1 cellular context compared by ENCODE assay signal in the genomic region with DNA sequence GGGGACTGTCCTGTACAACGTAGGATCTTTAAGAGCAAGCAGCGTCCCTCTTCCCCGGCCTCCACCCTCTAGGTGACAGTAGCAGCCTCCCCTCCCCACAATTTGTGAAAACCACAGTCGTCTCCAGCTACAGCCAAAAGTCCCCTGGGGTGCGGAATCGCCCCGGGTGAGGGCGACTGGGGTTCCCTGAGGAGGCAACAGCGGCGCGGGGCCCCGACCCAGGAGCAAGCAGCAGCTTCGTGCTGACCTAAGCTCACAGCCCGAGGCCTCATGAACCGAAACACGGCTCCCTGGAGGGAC.
TF ChIP-seq lines count a peak whose summit lies in the region.

No MANE protein-coding gene starts in this region.

TF ChIP-seq in GM23338, 12 proteins besides CTCF, POLR2A, EP300 and RAD21 (continued from another document):
- TF ChIP-seq, protein P1, sequence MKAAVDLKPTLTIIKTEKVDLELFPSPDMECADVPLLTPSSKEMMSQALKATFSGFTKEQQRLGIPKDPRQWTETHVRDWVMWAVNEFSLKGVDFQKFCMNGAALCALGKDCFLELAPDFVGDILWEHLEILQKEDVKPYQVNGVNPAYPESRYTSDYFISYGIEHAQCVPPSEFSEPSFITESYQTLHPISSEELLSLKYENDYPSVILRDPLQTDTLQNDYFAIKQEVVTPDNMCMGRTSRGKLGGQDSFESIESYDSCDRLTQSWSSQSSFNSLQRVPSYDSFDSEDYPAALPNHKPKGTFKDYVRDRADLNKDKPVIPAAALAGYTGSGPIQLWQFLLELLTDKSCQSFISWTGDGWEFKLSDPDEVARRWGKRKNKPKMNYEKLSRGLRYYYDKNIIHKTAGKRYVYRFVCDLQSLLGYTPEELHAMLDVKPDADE (IDR thresholded peaks at IDR 0.05) = no peak
- no peak for TF ChIP-seq STAT1 (IDR thresholded peaks at IDR 0.05; ENCODE audit: unreplicated experiment)
- TF ChIP-seq ZNF114 (CRISPR knock-in tag; IDR thresholded peaks at IDR 0.05) = no peak
- TF ChIP-seq, protein P2, sequence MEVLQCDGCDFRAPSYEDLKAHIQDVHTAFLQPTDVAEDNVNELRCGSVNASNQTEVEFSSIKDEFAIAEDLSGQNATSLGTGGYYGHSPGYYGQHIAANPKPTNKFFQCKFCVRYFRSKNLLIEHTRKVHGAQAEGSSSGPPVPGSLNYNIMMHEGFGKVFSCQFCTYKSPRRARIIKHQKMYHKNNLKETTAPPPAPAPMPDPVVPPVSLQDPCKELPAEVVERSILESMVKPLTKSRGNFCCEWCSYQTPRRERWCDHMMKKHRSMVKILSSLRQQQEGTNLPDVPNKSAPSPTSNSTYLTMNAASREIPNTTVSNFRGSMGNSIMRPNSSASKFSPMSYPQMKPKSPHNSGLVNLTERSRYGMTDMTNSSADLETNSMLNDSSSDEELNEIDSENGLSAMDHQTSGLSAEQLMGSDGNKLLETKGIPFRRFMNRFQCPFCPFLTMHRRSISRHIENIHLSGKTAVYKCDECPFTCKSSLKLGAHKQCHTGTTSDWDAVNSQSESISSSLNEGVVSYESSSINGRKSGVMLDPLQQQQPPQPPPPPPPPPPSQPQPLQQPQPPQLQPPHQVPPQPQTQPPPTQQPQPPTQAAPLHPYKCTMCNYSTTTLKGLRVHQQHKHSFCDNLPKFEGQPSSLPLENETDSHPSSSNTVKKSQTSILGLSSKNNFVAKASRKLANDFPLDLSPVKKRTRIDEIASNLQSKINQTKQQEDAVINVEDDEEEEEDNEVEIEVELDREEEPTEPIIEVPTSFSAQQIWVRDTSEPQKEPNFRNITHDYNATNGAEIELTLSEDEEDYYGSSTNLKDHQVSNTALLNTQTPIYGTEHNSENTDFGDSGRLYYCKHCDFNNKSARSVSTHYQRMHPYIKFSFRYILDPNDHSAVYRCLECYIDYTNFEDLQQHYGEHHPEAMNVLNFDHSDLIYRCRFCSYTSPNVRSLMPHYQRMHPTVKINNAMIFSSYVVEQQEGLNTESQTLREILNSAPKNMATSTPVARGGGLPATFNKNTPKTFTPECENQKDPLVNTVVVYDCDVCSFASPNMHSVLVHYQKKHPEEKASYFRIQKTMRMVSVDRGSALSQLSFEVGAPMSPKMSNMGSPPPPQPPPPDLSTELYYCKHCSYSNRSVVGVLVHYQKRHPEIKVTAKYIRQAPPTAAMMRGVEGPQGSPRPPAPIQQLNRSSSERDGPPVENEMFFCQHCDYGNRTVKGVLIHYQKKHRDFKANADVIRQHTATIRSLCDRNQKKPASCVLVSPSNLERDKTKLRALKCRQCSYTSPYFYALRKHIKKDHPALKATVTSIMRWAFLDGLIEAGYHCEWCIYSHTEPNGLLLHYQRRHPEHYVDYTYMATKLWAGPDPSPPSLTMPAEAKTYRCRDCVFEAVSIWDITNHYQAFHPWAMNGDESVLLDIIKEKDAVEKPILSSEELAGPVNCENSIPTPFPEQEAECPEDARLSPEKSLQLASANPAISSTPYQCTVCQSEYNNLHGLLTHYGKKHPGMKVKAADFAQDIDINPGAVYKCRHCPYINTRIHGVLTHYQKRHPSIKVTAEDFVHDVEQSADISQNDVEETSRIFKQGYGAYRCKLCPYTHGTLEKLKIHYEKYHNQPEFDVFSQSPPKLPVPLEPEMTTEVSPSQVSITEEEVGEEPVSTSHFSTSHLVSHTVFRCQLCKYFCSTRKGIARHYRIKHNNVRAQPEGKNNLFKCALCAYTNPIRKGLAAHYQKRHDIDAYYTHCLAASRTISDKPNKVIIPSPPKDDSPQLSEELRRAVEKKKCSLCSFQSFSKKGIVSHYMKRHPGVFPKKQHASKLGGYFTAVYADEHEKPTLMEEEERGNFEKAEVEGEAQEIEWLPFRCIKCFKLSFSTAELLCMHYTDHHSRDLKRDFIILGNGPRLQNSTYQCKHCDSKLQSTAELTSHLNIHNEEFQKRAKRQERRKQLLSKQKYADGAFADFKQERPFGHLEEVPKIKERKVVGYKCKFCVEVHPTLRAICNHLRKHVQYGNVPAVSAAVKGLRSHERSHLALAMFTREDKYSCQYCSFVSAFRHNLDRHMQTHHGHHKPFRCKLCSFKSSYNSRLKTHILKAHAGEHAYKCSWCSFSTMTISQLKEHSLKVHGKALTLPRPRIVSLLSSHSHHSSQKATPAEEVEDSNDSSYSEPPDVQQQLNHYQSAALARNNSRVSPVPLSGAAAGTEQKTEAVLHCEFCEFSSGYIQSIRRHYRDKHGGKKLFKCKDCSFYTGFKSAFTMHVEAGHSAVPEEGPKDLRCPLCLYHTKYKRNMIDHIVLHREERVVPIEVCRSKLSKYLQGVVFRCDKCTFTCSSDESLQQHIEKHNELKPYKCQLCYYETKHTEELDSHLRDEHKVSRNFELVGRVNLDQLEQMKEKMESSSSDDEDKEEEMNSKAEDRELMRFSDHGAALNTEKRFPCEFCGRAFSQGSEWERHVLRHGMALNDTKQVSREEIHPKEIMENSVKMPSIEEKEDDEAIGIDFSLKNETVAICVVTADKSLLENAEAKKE (CRISPR knock-in tag; IDR thresholded peaks at IDR 0.05) = no peak
